ENCODE assay signal across 17 cellular contexts in the genomic region with DNA sequence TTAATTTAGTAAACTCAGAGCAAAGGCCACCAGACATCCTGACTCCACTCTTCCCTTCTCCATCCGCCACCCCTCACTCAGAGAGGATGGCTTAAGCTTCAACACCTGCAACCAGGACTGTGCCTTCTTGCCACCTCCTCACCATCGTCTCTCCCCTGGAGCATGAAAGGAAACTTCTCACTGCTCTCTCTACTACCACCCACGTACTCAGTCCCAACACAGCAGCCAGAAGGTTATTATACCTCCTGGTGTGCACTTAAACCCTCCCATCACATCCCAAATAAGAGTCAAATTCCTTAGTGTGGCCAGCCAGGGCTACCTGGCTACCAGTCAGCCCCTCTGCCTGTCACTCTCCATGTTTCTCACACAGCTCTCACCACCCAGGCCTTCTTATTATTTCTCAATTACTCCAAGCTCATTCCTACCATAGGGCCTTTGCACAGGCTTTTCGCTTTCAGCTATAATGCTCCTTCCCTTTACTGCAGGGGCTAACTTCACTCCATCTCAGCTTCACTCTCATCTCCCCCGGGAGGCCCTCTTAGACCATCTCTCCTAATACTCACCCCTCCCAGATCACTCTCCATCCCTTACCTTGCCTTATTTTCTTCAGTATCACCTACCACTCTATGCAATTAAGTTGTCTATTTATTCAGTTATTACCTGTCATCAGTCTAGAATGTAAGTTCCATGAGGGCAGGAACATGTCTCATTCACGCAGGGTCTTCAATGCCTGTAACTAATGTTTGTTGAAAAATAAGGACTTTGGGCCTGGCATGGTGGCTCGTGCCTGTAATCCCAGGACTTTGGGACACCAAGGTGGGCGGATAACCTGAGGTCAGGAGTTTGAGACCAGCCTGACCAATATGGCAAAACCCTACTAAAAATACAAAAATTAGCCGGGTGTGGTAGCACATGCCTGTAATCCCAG.
DNase-seq lines count a peak whose midpoint lies in the region; ATAC-seq, FAIRE-seq and TF ChIP-seq lines count a peak whose summit lies in the region.
"Had no signal": no experiment of that assay in that cellular context is flagged by ENCODE, and none has a peak within 500 bp of the region (broad histone marks: within the 10 kb centered on the region; RNA-seq: fewer than 3 reads in every experiment).

No MANE protein-coding gene starts in this region.

- no peak for FAIRE-seq in K562 (lab: Jason Lieb, UNC)
- FAIRE-seq: astrocyte had no signal

- no peaks in the 10 kb centered on the region for H3K27me3 ChIP-seq in K562 (ENCODE audit: control insufficient read depth in 2 of 2, insufficient read depth in 2 of 2, low read length in 2 of 2)
- H3K27me3 ChIP-seq in sigmoid colon, result no peaks in the 10 kb centered on the region
- H3K27me3 ChIP-seq in Peyer's patch, result no peaks in the 10 kb centered on the region
- H3K27me3 ChIP-seq: upper lobe of left lung had no signal

- no peaks in the 10 kb centered on the region for H3K9me1 ChIP-seq in K562 (ENCODE audit: control insufficient read depth, insufficient read depth, low read length)

- CTCF ChIA-PET in activated CD4-positive, alpha-beta T cell treated with anti-CD3 and anti-CD28 coated beads for 36 hours (lab: Charles Lee), result interaction anchor here (0.6 kb wide), 1 partner anchor 34 kb away, joined by 3 read pairs; no protein-coding TSS in a partner anchor
- CTCF ChIA-PET in K562 (lab: Yijun Ruan, JAX; ENCODE audit: low intra/inter-chr PET ratio), result no interaction called here

- no peak for TF ChIP-seq RAD21 in K562 (CRISPR knock-in tag; conservative IDR thresholded peaks at IDR 0.05 in 1 of 2, IDR thresholded peaks at IDR 0.05 in 1 of 2)

- peak overlapping the region; percentile 76 for H3K27ac Mint-ChIP-seq in activated CD4-positive, alpha-beta T cell treated with anti-CD3 and anti-CD28 coated beads for 36 hours
- H3K27ac Mint-ChIP-seq: progenitor cell of endocrine pancreas had no signal

- TF ChIP-seq EP300 in K562 (IDR thresholded peaks at IDR 0.05; ENCODE audit: low read length), result no peak
- no peak for TF ChIP-seq EP300 in sigmoid colon (IDR thresholded peaks at IDR 0.05)

- H3K36me3 ChIP-seq in K562 (ENCODE audit: control insufficient read depth, insufficient read depth, low read length) (no peaks in the 10 kb centered on the region), sigmoid colon (no peaks in the 10 kb centered on the region), Peyer's patch (no peaks in the 10 kb centered on the region)
- H3K36me3 ChIP-seq: upper lobe of left lung, WERI-Rb-1 had no signal

- H3K4me2 ChIP-seq in K562 (ENCODE audit: insufficient read depth, low read length), result no peak overlapping the region

- intact Hi-C loops in activated CD4-positive, alpha-beta T cell treated with anti-CD3 and anti-CD28 coated beads for 36 hours (cut with DNase I, micrococcal nuclease), result no loop called here
- intact Hi-C loops in K562 (cut with micrococcal nuclease), result no loop called here
- intact Hi-C loops in sigmoid colon (cut with DNase I), result no loop called here

- ATAC-seq in activated CD4-positive, alpha-beta T cell treated with anti-CD3 and anti-CD28 coated beads for 36 hours, result no peak
- ATAC-seq in HG02798 (IDR thresholded peaks at IDR 0.05; ENCODE audit: poor library complexity, unreplicated experiment) (peak; percentile 40), K562 (no peak)
- ATAC-seq: mucosa of descending colon, PC-3 had no signal

- 55% methylated on average over 9 of the region's 9 CpGs for WGBS in K562 (ENCODE audit: insufficient coverage, low coverage, missing lambda C conversion rate)
- 85 to 97% methylated on average over 9 of the region's 9 CpGs for WGBS in sigmoid colon, 2 donors

- no peak overlapping the region for H3K4me3 ChIP-seq in K562
- no peak overlapping the region for H3K4me3 ChIP-seq in sigmoid colon
- no peak overlapping the region for H3K4me3 ChIP-seq in Peyer's patch
- H3K4me3 ChIP-seq: mucosa of descending colon, upper lobe of left lung had no signal

- POLR2A ChIA-PET in activated CD4-positive, alpha-beta T cell treated with anti-CD3 and anti-CD28 coated beads for 36 hours (lab: Charles Lee), result interaction anchor here (0.6 kb wide), 1 partner anchor 26 kb away, joined by 10 read pairs; no protein-coding TSS in a partner anchor
- POLR2A ChIA-PET in K562 (lab: Yijun Ruan, JAX), result interaction anchor here (0.7 to 2.1 kb wide), 2 partner anchors 15 to 87 kb away, joined by 3 to 8 read pairs; no protein-coding TSS in a partner anchor

- DNase-seq in activated CD4-positive, alpha-beta T cell treated with anti-CD3 and anti-CD28 coated beads for 36 hours, result peak; percentile 35
- no peak for DNase-seq in activated CD4-positive, alpha-beta T cell treated with anti-CD3 and anti-CD28 coated beads, Interleukin-2, amount 50 U/mL, for 48 hours
- DNase-seq in K562 (ENCODE audit: extremely low read depth in 1 of 4, low spot score in 3 of 4) (no peak), sigmoid colon (peak; percentile 34), Peyer's patch (no peak), HT-29 (ENCODE audit: low spot score) (no peak), GM13977 (ENCODE audit: low spot score) (no peak)
- DNase-seq: KG1, mucosa of descending colon, NCI-H1417 treated with DMSO at 0.1 percent for 48 hours, NCI-H446, PC-3, upper lobe of left lung, WERI-Rb-1 had no signal

- no peak overlapping the region for H2AFZ ChIP-seq in K562 (ENCODE audit: low read depth, low read length)

- peaks cover 2% of the 10 kb centered on the region for H3K9me3 Mint-ChIP-seq in activated CD4-positive, alpha-beta T cell treated with anti-CD3 and anti-CD28 coated beads for 36 hours (ENCODE audit: low read depth)

- H3K27me3 Mint-ChIP-seq in activated CD4-positive, alpha-beta T cell treated with anti-CD3 and anti-CD28 coated beads for 36 hours, result no peaks in the 10 kb centered on the region
- H3K27me3 Mint-ChIP-seq: progenitor cell of endocrine pancreas had no signal

- H3K9me3 ChIP-seq in K562 (replicated peaks; ENCODE audit: control insufficient read depth, insufficient read depth, low read depth, low read length) (no peaks in the 10 kb centered on the region), sigmoid colon (no peaks in the 10 kb centered on the region), Peyer's patch (no peaks in the 10 kb centered on the region)
- H3K9me3 ChIP-seq: mucosa of descending colon, upper lobe of left lung had no signal

- H3K79me2 ChIP-seq in K562 (ENCODE audit: control insufficient read depth, insufficient read depth, low read length), result no peaks in the 10 kb centered on the region

- H3K4me1 ChIP-seq in K562 (replicated peaks in 1 of 2; ENCODE audit: control insufficient read depth in 2 of 2, insufficient read depth in 2 of 2, low read length in 2 of 2) (peaks cover 3 to 12% of the 10 kb centered on the region in 2 experiments; a peak in 4 of 5 replicates), sigmoid colon (peaks cover 0 to 44% (median 37%) of the 10 kb centered on the region in 4 donors), Peyer's patch (peaks cover 0 to 17% (median 15%) of the 10 kb centered on the region in 4 donors)

- no peaks in the 10 kb centered on the region for H4K20me1 ChIP-seq in K562 (replicated peaks; ENCODE audit: control insufficient read depth, insufficient read depth, low read length)

- no peak for TF ChIP-seq CTCF in K562 (IDR thresholded peaks at IDR 0.05 in 2 of 3, conservative IDR thresholded peaks at IDR 0.05 in 1 of 3; ENCODE audit: insufficient read depth in 2 of 3, low read depth in 1 of 3, low read length in 3 of 3)
- no peak for TF ChIP-seq CTCF in sigmoid colon (IDR thresholded peaks at IDR 0.05)
- no peak for TF ChIP-seq CTCF in Peyer's patch (IDR thresholded peaks at IDR 0.05)
- TF ChIP-seq CTCF in GM13977 (IDR thresholded peaks at IDR 0.05; ENCODE audit: extremely low read depth, insufficient read depth, missing control alignments), result no peak

- no peak for TF ChIP-seq POLR2A in K562 (conservative IDR thresholded peaks at IDR 0.05)
- TF ChIP-seq POLR2A in sigmoid colon (IDR thresholded peaks at IDR 0.05), result no peak
- TF ChIP-seq POLR2A in Peyer's patch (IDR thresholded peaks at IDR 0.05), result no peak

- peaks cover 7% of the 10 kb centered on the region for H3K36me3 Mint-ChIP-seq in activated CD4-positive, alpha-beta T cell treated with anti-CD3 and anti-CD28 coated beads for 36 hours (ENCODE audit: low read depth)

- peaks cover 60% of the 10 kb centered on the region for H3K4me1 Mint-ChIP-seq in activated CD4-positive, alpha-beta T cell treated with anti-CD3 and anti-CD28 coated beads for 36 hours

- in situ Hi-C loops in K562 (cut with MboI) (no loop called here), GM13977 (cut with MboI; ENCODE audit: low pct_unique_long_range_greater_than_20kb, low sequenced_read_pairs, unreplicated experiment) (no loop called here)

- BruUV-seq in K562 (replicated peaks; lab: Mats Ljungman, UMichigan), result no TSS peak

- no peak overlapping the region for H3K4me3 Mint-ChIP-seq in activated CD4-positive, alpha-beta T cell treated with anti-CD3 and anti-CD28 coated beads for 36 hours

- H3K9ac ChIP-seq in K562 (ENCODE audit: insufficient read depth in 1 of 2, low read depth in 2 of 2, low read length in 2 of 2), result no peak overlapping the region

- H3K27ac ChIP-seq in K562 (ENCODE audit: extremely low read depth, low read depth, low read length), result no peak overlapping the region
- peak overlapping the region; percentile 83 to 96 (median 86) for H3K27ac ChIP-seq in sigmoid colon
- peak overlapping the region in 1 of 4 donors; percentile 3 for H3K27ac ChIP-seq in Peyer's patch
- H3K27ac ChIP-seq: upper lobe of left lung, WERI-Rb-1 had no signal

TF ChIP-seq in K562, 482 proteins besides CTCF, POLR2A, EP300 and RAD21 (continues in another document):
- no peak for TF ChIP-seq ZNF124 (CRISPR knock-in tag; IDR thresholded peaks at IDR 0.05)
- no peak for TF ChIP-seq ZNF282 (CRISPR knock-in tag; IDR thresholded peaks at IDR 0.05)
- TF ChIP-seq, protein P1, sequence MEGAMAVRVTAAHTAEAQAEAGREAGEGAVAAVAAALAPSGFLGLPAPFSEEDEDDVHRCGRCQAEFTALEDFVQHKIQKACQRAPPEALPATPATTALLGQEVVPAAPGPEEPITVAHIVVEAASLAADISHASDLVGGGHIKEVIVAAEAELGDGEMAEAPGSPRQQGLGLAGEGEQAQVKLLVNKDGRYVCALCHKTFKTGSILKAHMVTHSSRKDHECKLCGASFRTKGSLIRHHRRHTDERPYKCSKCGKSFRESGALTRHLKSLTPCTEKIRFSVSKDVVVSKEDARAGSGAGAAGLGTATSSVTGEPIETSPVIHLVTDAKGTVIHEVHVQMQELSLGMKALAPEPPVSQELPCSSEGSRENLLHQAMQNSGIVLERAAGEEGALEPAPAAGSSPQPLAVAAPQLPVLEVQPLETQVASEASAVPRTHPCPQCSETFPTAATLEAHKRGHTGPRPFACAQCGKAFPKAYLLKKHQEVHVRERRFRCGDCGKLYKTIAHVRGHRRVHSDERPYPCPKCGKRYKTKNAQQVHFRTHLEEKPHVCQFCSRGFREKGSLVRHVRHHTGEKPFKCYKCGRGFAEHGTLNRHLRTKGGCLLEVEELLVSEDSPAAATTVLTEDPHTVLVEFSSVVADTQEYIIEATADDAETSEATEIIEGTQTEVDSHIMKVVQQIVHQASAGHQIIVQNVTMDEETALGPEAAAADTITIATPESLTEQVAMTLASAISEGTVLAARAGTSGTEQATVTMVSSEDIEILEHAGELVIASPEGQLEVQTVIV (CRISPR knock-in tag; IDR thresholded peaks at IDR 0.05; ENCODE audit: borderline replicate concordance), result no peak
- TF ChIP-seq HNRNPK (IDR thresholded peaks at IDR 0.05; ENCODE audit: low read depth, low read length, poor library complexity, severe bottlenecking), result no peak
- TF ChIP-seq NELFE (IDR thresholded peaks at IDR 0.05; ENCODE audit: insufficient read depth, insufficient read length), result no peak

Comparison
In these comparisons a context has a peak if more than half of its experiments do, and no peak if none do; other contexts are left out.
1. DNase-seq: peak in activated CD4-positive, alpha-beta T cell treated with anti-CD3 and anti-CD28 coated beads for 36 hours (single experiment) and sigmoid colon (single experiment); none in activated CD4-positive, alpha-beta T cell treated with anti-CD3 and anti-CD28 coated beads, Interleukin-2, amount 50 U/mL, for 48 hours (0 of 2), K562 (0 of 4), Peyer's patch (0 of 3), HT-29 (single experiment) and GM13977 (single experiment).